ENCODE assay signal across 12 cellular contexts in genomic region chr3:72329354-72329753, GRCh38.
DNase-seq lines count a peak whose midpoint lies in the region; ATAC-seq and TF ChIP-seq lines count a peak whose summit lies in the region.
"Had no signal": no experiment of that assay in that cellular context is flagged by ENCODE, and none has a peak within 500 bp of the region (broad histone marks: within the 10 kb centered on the region; RNA-seq: fewer than 3 reads in every experiment).

No MANE protein-coding gene starts in this region.

- no peaks in the 10 kb centered on the region for H3K36me3 ChIP-seq in ovary
- H3K36me3 ChIP-seq: gastrocnemius medialis had no signal

- no peaks in the 10 kb centered on the region for H3K4me1 Mint-ChIP-seq in activated CD4-positive, alpha-beta T cell treated with anti-CD3 and anti-CD28 coated beads for 36 hours

- POLR2A ChIA-PET in activated CD4-positive, alpha-beta T cell treated with anti-CD3 and anti-CD28 coated beads for 36 hours (lab: Charles Lee) = no interaction called here

- CTCF ChIA-PET in activated CD4-positive, alpha-beta T cell treated with anti-CD3 and anti-CD28 coated beads for 36 hours (lab: Charles Lee) = interaction anchor here (0.6 kb wide), 1 partner anchor 457 kb away, joined by 3 read pairs; no protein-coding TSS in a partner anchor

- ATAC-seq in HG02981 (IDR thresholded peaks at IDR 0.05; ENCODE audit: unreplicated experiment) (no peak), GM19035 (IDR thresholded peaks at IDR 0.05; ENCODE audit: unreplicated experiment) (no peak)
- ATAC-seq in activated CD4-positive, alpha-beta T cell treated with anti-CD3 and anti-CD28 coated beads for 36 hours = no peak
- ATAC-seq: gastrocnemius medialis, mucosa of descending colon had no signal

- H3K27me3 Mint-ChIP-seq in activated CD4-positive, alpha-beta T cell treated with anti-CD3 and anti-CD28 coated beads for 36 hours = peaks cover 5% of the 10 kb centered on the region

- no peak overlapping the region for H3K27ac ChIP-seq in ovary
- H3K27ac ChIP-seq: gastrocnemius medialis, HL-60 had no signal

- no peak overlapping the region for H3K4me3 ChIP-seq in ovary
- H3K4me3 ChIP-seq: gastrocnemius medialis, mucosa of descending colon had no signal

- no peak overlapping the region for H3K27ac Mint-ChIP-seq in activated CD4-positive, alpha-beta T cell treated with anti-CD3 and anti-CD28 coated beads for 36 hours

- H3K9me3 Mint-ChIP-seq in activated CD4-positive, alpha-beta T cell treated with anti-CD3 and anti-CD28 coated beads for 36 hours (ENCODE audit: low read depth) = peaks cover 3% of the 10 kb centered on the region

- DNase-seq in DMS153 (lab: John Stamatoyannopoulos, UW) = peak; percentile 66
- peak; percentile 37 for DNase-seq in NCI-H510A (lab: John Stamatoyannopoulos, UW)
- DNase-seq in globus pallidus (ENCODE audit: low spot score) = peak; percentile 67
- DNase-seq in ovary = peak in 4 of 5 donors; percentile 45 to 63 (median 52)
- DNase-seq in activated CD4-positive, alpha-beta T cell treated with anti-CD3 and anti-CD28 coated beads for 36 hours = no peak
- no peak for DNase-seq in MV-4-11 (lab: John Stamatoyannopoulos, UW)
- DNase-seq: activated effector memory CD4-positive, alpha-beta T cell treated with anti-CD3 and anti-CD28 coated beads, Interleukin-2, amount 50 U/mL, for 16 hours; gastrocnemius medialis; mucosa of descending colon had no signal

- H3K4me1 ChIP-seq in ovary (ENCODE audit: insufficient read depth) = peaks cover 7% of the 10 kb centered on the region
- H3K4me1 ChIP-seq: gastrocnemius medialis had no signal

- TF ChIP-seq POLR2A in ovary (IDR thresholded peaks at IDR 0.05) = no peak

- no peak overlapping the region for H3K4me3 Mint-ChIP-seq in activated CD4-positive, alpha-beta T cell treated with anti-CD3 and anti-CD28 coated beads for 36 hours

- H3K9me3 ChIP-seq in ovary = no peaks in the 10 kb centered on the region
- H3K9me3 ChIP-seq: gastrocnemius medialis, mucosa of descending colon had no signal

- intact Hi-C loops in ovary (cut with DNase I) = loop anchor here in 1 of 4 donors (10.0 kb wide), 1 partner anchor 55 kb away; no protein-coding TSS in a partner anchor
- intact Hi-C loops in activated CD4-positive, alpha-beta T cell treated with anti-CD3 and anti-CD28 coated beads for 36 hours (cut with DNase I, micrococcal nuclease) = no loop called here

- H3K36me3 Mint-ChIP-seq in activated CD4-positive, alpha-beta T cell treated with anti-CD3 and anti-CD28 coated beads for 36 hours (ENCODE audit: low read depth) = peaks cover 2% of the 10 kb centered on the region

- H3K27me3 ChIP-seq in ovary = no peaks in the 10 kb centered on the region
- H3K27me3 ChIP-seq: gastrocnemius medialis had no signal

- WGBS in ovary, 3 donors = 14 to 24% (median 21%) methylated on average over 10 of the region's 10 CpGs

- no peak for TF ChIP-seq EP300 in ovary (IDR thresholded peaks at IDR 0.05)

- no peak for TF ChIP-seq CTCF in ovary (IDR thresholded peaks at IDR 0.05)

Comparison
In these comparisons a context has a peak if more than half of its experiments do, and no peak if none do; other contexts are left out.
1. DNase-seq: peak in DMS153 (single experiment), NCI-H510A (single experiment), globus pallidus (single experiment) and ovary (4 of 5); none in activated CD4-positive, alpha-beta T cell treated with anti-CD3 and anti-CD28 coated beads for 36 hours (single experiment) and MV-4-11 (single experiment).